In genomic region chr12:12718853-12719252, GRCh38 we compare ENCODE assay signal across 8 cellular contexts. TPM values are rescaled to one million over a fixed set of nuclear protein-coding genes. Genes with fewer than 3 reads are reported as not detected.
DNase-seq lines count a peak whose midpoint lies in the region; ATAC-seq and TF ChIP-seq lines count a peak whose summit lies in the region.

No MANE protein-coding gene starts in this region.

- no peaks in the 10 kb centered on the region for H3K27me3 Mint-ChIP-seq in mesothelial cell of epicardium (ENCODE audit: low read depth)

- H3K9me3 ChIP-seq in aorta (ENCODE audit: control insufficient read depth, low read length): no peaks in the 10 kb centered on the region

- H3K4me1 ChIP-seq in aorta (ENCODE audit: control insufficient read depth in 1 of 2, insufficient read depth in 2 of 2, low read length in 2 of 2): peaks cover 0 to 4% of the 10 kb centered on the region in 2 donors

- H3K9me3 Mint-ChIP-seq in mesothelial cell of epicardium: no peaks in the 10 kb centered on the region

- DNase-seq in NCI-H526 (lab: John Stamatoyannopoulos, UW): peak; percentile 14 to 56
- DNase-seq in NCI-H526 treated with DMSO at 0.1 percent for 48 hours (lab: John Stamatoyannopoulos, UW): no peak
- peak; percentile 25 for DNase-seq in NCI-H345 (lab: John Stamatoyannopoulos, UW)
- peak in 1 of 2 donors; percentile 42 for DNase-seq in cardiac fibroblast (ENCODE audit: low read depth in 2 of 2)
- DNase-seq in mesothelial cell of epicardium (ENCODE audit: low spot score in 2 of 2, unreplicated experiment in 2 of 2): no peak
- no peak for DNase-seq in aorta

- ATAC-seq in aorta (ENCODE audit: low FRiP score) (no peak), GM21360 (IDR thresholded peaks at IDR 0.05; ENCODE audit: unreplicated experiment) (no peak), GM19324 (IDR thresholded peaks at IDR 0.05; ENCODE audit: low FRiP score, unreplicated experiment) (no peak)

- H3K4me3 ChIP-seq in cardiac fibroblast (replicated peaks in 1 of 2; ENCODE audit: low read depth in 2 of 2, low read length in 2 of 2) (peak overlapping the region; percentile 87 to 91), aorta (ENCODE audit: low read length in 2 of 2) (peak overlapping the region; percentile 81 to 98)

- peak overlapping the region; percentile 95 for H3K27ac Mint-ChIP-seq in mesothelial cell of epicardium

- 0% methylated on average over 14 of the region's 14 CpGs for WGBS in aorta, 2 donors

- H3K27me3 ChIP-seq in aorta (ENCODE audit: control insufficient read depth in 1 of 2, insufficient read depth in 2 of 2, low read length in 1 of 2): no peaks in the 10 kb centered on the region

- peaks cover 9% of the 10 kb centered on the region for H3K36me3 Mint-ChIP-seq in mesothelial cell of epicardium

- H3K27ac ChIP-seq in aorta (ENCODE audit: low read depth in 1 of 2, low read length in 2 of 2): peak overlapping the region in 1 of 2 donors; percentile 94

- no peaks in the 10 kb centered on the region for H3K36me3 ChIP-seq in aorta (ENCODE audit: control insufficient read depth in 1 of 2, insufficient read depth in 2 of 2, low read length in 1 of 2)

- peak overlapping the region; percentile 99 for H3K4me3 Mint-ChIP-seq in mesothelial cell of epicardium

- intact Hi-C loops in aorta (cut with DNase I): no loop called here

- H3K4me1 Mint-ChIP-seq in mesothelial cell of epicardium: peaks cover 61% of the 10 kb centered on the region

- no peak for TF ChIP-seq CTCF in cardiac fibroblast (IDR thresholded peaks at IDR 0.05; ENCODE audit: low read depth, low read length)
- TF ChIP-seq CTCF in mesothelial cell of epicardium (IDR thresholded peaks at IDR 0.05; ENCODE audit: unreplicated experiment): no peak

RNA-seq across cellular contexts. Expression of gene CDKN1B, which starts 1.7 kb away (rescaled TPM):
- 23.6 to 28.3 TPM (median 25.0 TPM) in 3 replicates for total RNA-seq in mesothelial cell of epicardium
- total RNA-seq in aorta: 10 to 100 TPM; 40.3 to 56.0 TPM
- polyA plus RNA-seq in aorta: 10 to 100 TPM; 47.6 to 64.3 TPM

RNA-seq across cellular contexts. Expression of gene GPR19, which starts 22.9 kb away (rescaled TPM):
- total RNA-seq in mesothelial cell of epicardium (0.53 to 1.1 TPM (median 1.0 TPM) in 3 replicates), aorta (under 1 TPM in 1 of 2 donors, not detected in 1; 0.36 TPM)
- polyA plus RNA-seq in aorta: under 1 TPM in 1 of 2 donors, not detected in 1; 0.18 TPM

Comparison
In these comparisons a context has a peak if more than half of its experiments do, and no peak if none do; other contexts are left out.
1. DNase-seq: peak in NCI-H526 (2 of 2) and NCI-H345 (single experiment); none in NCI-H526 treated with DMSO at 0.1 percent for 48 hours (single experiment), mesothelial cell of epicardium (0 of 2) and aorta (0 of 2).